In genomic region chr9:34636791-34637355, GRCh38 we compare ENCODE assay signal across 8 cellular contexts. TPM values are rescaled to one million over a fixed set of nuclear protein-coding genes. Genes with fewer than 3 reads are reported as not detected.
DNase-seq lines count a peak whose midpoint lies in the region; ATAC-seq and TF ChIP-seq lines count a peak whose summit lies in the region.

No MANE protein-coding gene starts in this region.

- H3K27me3 ChIP-seq in ACC112 (ENCODE audit: insufficient read depth, low read length), result no peaks in the 10 kb centered on the region
- H3K27me3 ChIP-seq in SU-DHL-6 (ENCODE audit: low read length), result no peaks in the 10 kb centered on the region

- ATAC-seq in GM21367 (IDR thresholded peaks at IDR 0.05; ENCODE audit: unreplicated experiment), result peak; percentile 8
- ATAC-seq in esophagus mucosa, result peak; percentile 31
- no peak for ATAC-seq in GM21390 (IDR thresholded peaks at IDR 0.05; ENCODE audit: unreplicated experiment)
- no peak for ATAC-seq in GM19023 (IDR thresholded peaks at IDR 0.05; ENCODE audit: unreplicated experiment)

- H3K9me3 ChIP-seq in SU-DHL-6 (ENCODE audit: insufficient read depth, low read length), result no peaks in the 10 kb centered on the region

- no peaks in the 10 kb centered on the region for H3K36me3 Mint-ChIP-seq in osteocyte (ENCODE audit: unreplicated experiment)

- no peaks in the 10 kb centered on the region for H3K9me2 ChIP-seq in SU-DHL-6 (replicated peaks; ENCODE audit: insufficient read depth, low read length)

- H3K9ac ChIP-seq in SU-DHL-6 (ENCODE audit: low read length), result peak overlapping the region; percentile 84

- DNase-seq in osteocyte (ENCODE audit: extremely low spot score, unreplicated experiment), result no peak
- no peak for DNase-seq in cerebellum (ENCODE audit: low spot score)

- H3K27ac ChIP-seq in ACC112 (ENCODE audit: low read depth, low read length) (peak overlapping the region; percentile 2; the same call in 1 of the 2 replicates), SU-DHL-6 (ENCODE audit: low read depth, low read length) (peak overlapping the region; percentile 53)

- peak overlapping the region; percentile 84 for H3K4me3 Mint-ChIP-seq in osteocyte (ENCODE audit: unreplicated experiment)

- H3K27ac Mint-ChIP-seq in osteocyte (ENCODE audit: unreplicated experiment), result peak overlapping the region; percentile 38

- H3K79me2 ChIP-seq in ACC112 (ENCODE audit: control insufficient read depth, insufficient read depth, low read length, unreplicated experiment) (peaks cover 23% of the 10 kb centered on the region), SU-DHL-6 (ENCODE audit: insufficient read depth, low read length) (peaks cover 26% of the 10 kb centered on the region)

- TF ChIP-seq CTCF in SU-DHL-6 (IDR thresholded peaks at IDR 0.05; ENCODE audit: insufficient read depth, low read length, poor library complexity, severe bottlenecking), result no peak
- TF ChIP-seq CTCF in osteocyte (IDR thresholded peaks at IDR 0.05), result no peak

- peaks cover 20% of the 10 kb centered on the region for H3K4me1 Mint-ChIP-seq in osteocyte (ENCODE audit: unreplicated experiment)

- H3K9me3 Mint-ChIP-seq in osteocyte (ENCODE audit: unreplicated experiment), result no peaks in the 10 kb centered on the region

- no peaks in the 10 kb centered on the region for H4K20me1 ChIP-seq in SU-DHL-6 (ENCODE audit: low read depth, low read length)

- no peaks in the 10 kb centered on the region for H3K36me3 ChIP-seq in ACC112 (ENCODE audit: insufficient read depth, low read length)
- 0 out of 2 replicates have a peak, but pooled peaks cover 5% of the 10 kb centered on the region for H3K36me3 ChIP-seq in SU-DHL-6 (ENCODE audit: low read length)

- peak overlapping the region; percentile 79 for H2AFZ ChIP-seq in ACC112 (ENCODE audit: low read length, unreplicated experiment)
- H2AFZ ChIP-seq in SU-DHL-6 (ENCODE audit: low read depth, low read length, severe bottlenecking), result peak overlapping the region; percentile 60

- peaks cover 3% of the 10 kb centered on the region for H3K27me3 Mint-ChIP-seq in osteocyte (ENCODE audit: unreplicated experiment)

- H3F3A ChIP-seq in SU-DHL-6 (ENCODE audit: insufficient read depth), result peaks cover 23% of the 10 kb centered on the region

- peak overlapping the region; percentile 65 for H3K4me2 ChIP-seq in SU-DHL-6 (ENCODE audit: low read depth, low read length, poor library complexity, severe bottlenecking)

- peaks cover 18% of the 10 kb centered on the region for H3K4me1 ChIP-seq in ACC112 (ENCODE audit: control insufficient read depth, insufficient read depth, low read length, unreplicated experiment)

- H3K4me3 ChIP-seq in ACC112 (ENCODE audit: low read depth, low read length) (peak overlapping the region; percentile 98), SU-DHL-6 (ENCODE audit: insufficient read depth, low read length, poor library complexity, severe bottlenecking) (peak overlapping the region; percentile 68)

RNA-seq across cellular contexts. Expression of gene SIGMAR1, which starts 0.7 kb away (rescaled TPM):
- total RNA-seq in esophagus mucosa (56.3 TPM), osteocyte (71.9 and 76.7 TPM in 2 replicates), cerebellum (24.3 TPM)

RNA-seq across cellular contexts. Expression of gene ARID3C, which starts 8.0 kb away (rescaled TPM):
- total RNA-seq in esophagus mucosa (not detected), osteocyte (not detected in 2 replicates), cerebellum (0.45 TPM)

RNA-seq across cellular contexts. Expression of gene GALT, which starts 9.6 kb away (rescaled TPM):
- total RNA-seq in esophagus mucosa, result 14.6 TPM
- 57.2 and 58.4 TPM in 2 replicates for total RNA-seq in osteocyte
- total RNA-seq in cerebellum, result 59.7 TPM

RNA-seq across cellular contexts. Expression of gene IL11RA, which starts 15.1 kb away (rescaled TPM):
- 4.0 TPM for total RNA-seq in esophagus mucosa
- total RNA-seq in osteocyte, result 32.6 and 36.7 TPM in 2 replicates
- 16.1 TPM for total RNA-seq in cerebellum

RNA-seq across cellular contexts. Expression of gene DCTN3, which starts 16.6 kb away (rescaled TPM):
- total RNA-seq in esophagus mucosa, result 120 TPM
- total RNA-seq in osteocyte, result 97.0 and 105 TPM in 2 replicates
- total RNA-seq in cerebellum, result 57.4 TPM

Comparison
In these comparisons a context has a peak if more than half of its experiments do, and no peak if none do; other contexts are left out.
1. ATAC-seq: peak in GM21367 (single experiment) and esophagus mucosa (single experiment); none in GM21390 (single experiment) and GM19023 (single experiment).